ENCODE assay signal across 8 cellular contexts in the genomic region with DNA sequence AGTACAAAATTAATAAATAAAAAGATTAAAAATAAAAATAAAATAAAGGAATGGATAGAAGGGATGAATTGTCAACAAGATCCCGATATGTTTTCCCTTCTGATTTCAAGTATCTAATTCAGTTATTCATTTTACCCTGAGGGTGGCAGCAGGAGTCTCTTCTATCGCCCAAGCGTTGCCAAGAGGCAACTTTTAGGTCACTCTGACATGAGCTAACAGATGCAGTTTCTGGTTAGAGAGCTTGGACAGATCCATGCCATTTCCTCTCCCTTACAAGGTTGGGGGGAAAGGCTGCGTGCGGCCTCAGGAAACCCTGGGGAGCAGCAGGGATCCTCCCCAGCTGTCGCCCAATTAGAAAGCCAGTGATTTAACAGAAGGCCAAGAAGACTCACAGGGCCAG. TPM values are rescaled to one million over a fixed set of nuclear protein-coding genes. Genes with fewer than 3 reads are reported as not detected.
DNase-seq lines count a peak whose midpoint lies in the region; ATAC-seq and TF ChIP-seq lines count a peak whose summit lies in the region.

No MANE protein-coding gene starts in this region.

- H3K4me1 Mint-ChIP-seq in activated CD8-positive, alpha-beta T cell treated with anti-CD3 and anti-CD28 coated beads for 36 hours (ENCODE audit: low read depth), result peaks cover 11% of the 10 kb centered on the region
- H3K4me1 Mint-ChIP-seq in neural crest cell, result peaks cover 4% of the 10 kb centered on the region

- CTCF ChIA-PET in activated CD8-positive, alpha-beta T cell treated with anti-CD3 and anti-CD28 coated beads for 36 hours (lab: Charles Lee), result interaction anchor here (0.8 to 1.6 kb wide), 22 partner anchors 9 to 299 kb away, joined by 3 to 10 read pairs (median 4); a partner anchor contains a TSS

- POLR2A ChIA-PET in activated CD8-positive, alpha-beta T cell treated with anti-CD3 and anti-CD28 coated beads for 36 hours (lab: Charles Lee), result interaction anchor here (0.6 kb wide), 1 partner anchor 550 kb away, joined by 3 read pairs; no protein-coding TSS in a partner anchor

- DNase-seq in Right ventricle myocardium inferior (ENCODE audit: missing footprints) (no peak), cardiac septum (ENCODE audit: low spot score) (no peak), NCI-H2227 (lab: John Stamatoyannopoulos, UW; ENCODE audit: unreplicated experiment) (peak; percentile 80), fibroblast of pulmonary artery (ENCODE audit: low read depth) (peak; percentile 67), neural crest cell (ENCODE audit: low read depth, low spot score) (no peak)
- peak; percentile 43 for DNase-seq in activated CD8-positive, alpha-beta T cell treated with anti-CD3 and anti-CD28 coated beads for 36 hours

- TF ChIP-seq CTCF in activated CD8-positive, alpha-beta T cell treated with anti-CD3 and anti-CD28 coated beads for 36 hours (IDR thresholded peaks at IDR 0.05), result peak; percentile 25
- TF ChIP-seq CTCF in fibroblast of pulmonary artery (IDR thresholded peaks at IDR 0.05; ENCODE audit: low read length, missing control alignments), result peak; percentile 31
- peak; percentile 41 for TF ChIP-seq CTCF in neural crest cell (conservative IDR thresholded peaks at IDR 0.05)

- H3K27ac Mint-ChIP-seq in activated CD8-positive, alpha-beta T cell treated with anti-CD3 and anti-CD28 coated beads for 36 hours, result no peak overlapping the region
- H3K27ac Mint-ChIP-seq in neural crest cell (ENCODE audit: unreplicated experiment), result peak overlapping the region; percentile 86

- no peaks in the 10 kb centered on the region for H3K27me3 Mint-ChIP-seq in activated CD8-positive, alpha-beta T cell treated with anti-CD3 and anti-CD28 coated beads for 36 hours
- H3K27me3 Mint-ChIP-seq in neural crest cell (ENCODE audit: low read depth), result no peaks in the 10 kb centered on the region

- H3K9me3 Mint-ChIP-seq in activated CD8-positive, alpha-beta T cell treated with anti-CD3 and anti-CD28 coated beads for 36 hours, result no peaks in the 10 kb centered on the region
- H3K9me3 Mint-ChIP-seq in neural crest cell, result no peaks in the 10 kb centered on the region

- intact Hi-C loops in Right ventricle myocardium inferior (cut with DNase I), result loop anchor here (10.0 kb wide), 2 partner anchors 267 to 297 kb away; a partner anchor contains a TSS
- intact Hi-C loops in cardiac septum (cut with DNase I), result loop anchor here (10.0 kb wide), 2 partner anchors 267 to 297 kb away; a partner anchor contains a TSS
- intact Hi-C loops in activated CD8-positive, alpha-beta T cell treated with anti-CD3 and anti-CD28 coated beads for 36 hours (cut with micrococcal nuclease), result no loop called here

- no peaks in the 10 kb centered on the region for H3K36me3 Mint-ChIP-seq in activated CD8-positive, alpha-beta T cell treated with anti-CD3 and anti-CD28 coated beads for 36 hours (ENCODE audit: low read depth)
- H3K36me3 Mint-ChIP-seq in neural crest cell (ENCODE audit: low read depth), result no peaks in the 10 kb centered on the region

- ATAC-seq in Right ventricle myocardium inferior (peak; percentile 63), GM21367 (IDR thresholded peaks at IDR 0.05; ENCODE audit: unreplicated experiment) (no peak), HG03342 (IDR thresholded peaks at IDR 0.05; ENCODE audit: unreplicated experiment) (no peak)
- ATAC-seq in activated CD8-positive, alpha-beta T cell treated with anti-CD3 and anti-CD28 coated beads for 36 hours, result no peak

- no peak overlapping the region for H3K4me3 ChIP-seq in fibroblast of pulmonary artery (replicated peaks; ENCODE audit: low read depth, low read length)

- H3K4me3 Mint-ChIP-seq in activated CD8-positive, alpha-beta T cell treated with anti-CD3 and anti-CD28 coated beads for 36 hours, result no peak overlapping the region
- H3K4me3 Mint-ChIP-seq in neural crest cell, result no peak overlapping the region

RNA-seq across cellular contexts. Expression of a gene that starts 35.3 kb away (rescaled TPM):
- 4.4 TPM for total RNA-seq in Right ventricle myocardium inferior
- 2.8 TPM for total RNA-seq in cardiac septum
- 10 to 100 TPM; 81.6 to 81.9 TPM for total RNA-seq in activated CD8-positive, alpha-beta T cell treated with anti-CD3 and anti-CD28 coated beads for 36 hours
- total RNA-seq in neural crest cell, result 0.64 and 0.70 TPM in 2 replicates

RNA-seq across cellular contexts. Expression of a gene that starts 48.2 kb away (rescaled TPM):
- 2.2 TPM for total RNA-seq in Right ventricle myocardium inferior
- total RNA-seq in cardiac septum, result 2.5 TPM
- total RNA-seq in activated CD8-positive, alpha-beta T cell treated with anti-CD3 and anti-CD28 coated beads for 36 hours, result 10 to 100 TPM; 26.8 to 28.4 TPM
- total RNA-seq in neural crest cell, result 20.4 and 20.8 TPM in 2 replicates

RNA-seq across cellular contexts. Expression of a gene that starts 51.0 kb away (rescaled TPM):
- total RNA-seq in Right ventricle myocardium inferior (170 TPM), cardiac septum (170 TPM), neural crest cell (68.8 and 75.3 TPM in 2 replicates)
- 10 to 100 TPM; 31.6 to 38.6 TPM for total RNA-seq in activated CD8-positive, alpha-beta T cell treated with anti-CD3 and anti-CD28 coated beads for 36 hours

Comparison
In these comparisons a context has a peak if more than half of its experiments do, and no peak if none do; other contexts are left out.
1. DNase-seq: peak in NCI-H2227 (single experiment), activated CD8-positive, alpha-beta T cell treated with anti-CD3 and anti-CD28 coated beads for 36 hours (single experiment) and fibroblast of pulmonary artery (single experiment); none in Right ventricle myocardium inferior (single experiment), cardiac septum (single experiment) and neural crest cell (single experiment).
2. RNA of a gene that starts 35.3 kb away (total RNA-seq): 81.6 to 81.9 TPM in activated CD8-positive, alpha-beta T cell treated with anti-CD3 and anti-CD28 coated beads for 36 hours; 4.4 TPM in Right ventricle myocardium inferior (single experiment), 2.8 TPM in cardiac septum (single experiment) and 0.64 to 0.70 TPM in neural crest cell; every median in the first group is over 10 times any median in the second.
3. Peak in every context shown above with its lines, with median percentiles within 50 percentile points of each other: CTCF ChIP-seq.